Comparison of ENCODE assay signal across 15 cellular contexts in genomic region chr2:156590313-156590712, GRCh38.
DNase-seq lines count a peak whose midpoint lies in the region; ATAC-seq, FAIRE-seq and TF ChIP-seq lines count a peak whose summit lies in the region.
"Had no signal": no experiment of that assay in that cellular context is flagged by ENCODE, and none has a peak within 500 bp of the region (broad histone marks: within the 10 kb centered on the region; RNA-seq: fewer than 3 reads in every experiment).

No MANE protein-coding gene starts in this region.

- TF ChIP-seq POLR2A in GM12891 (IDR thresholded peaks at IDR 0.05; ENCODE audit: low read depth, low read length), result no peak

- no peaks in the 10 kb centered on the region for H3K9me3 Mint-ChIP-seq in brain
- H3K9me3 Mint-ChIP-seq: CD8-positive, alpha-beta memory T cell; HFFc6; IgD-negative memory B cell had no signal

- intact Hi-C loops in left lung (cut with DNase I), result no loop called here

- DNase-seq in GM12891 (ENCODE audit: insufficient read length, low spot score) (no peak), NCI-H82 (lab: John Stamatoyannopoulos, UW) (peak; percentile 88), renal cortical epithelial cell (ENCODE audit: low read depth) (peak; percentile 3), NOMO-1 treated with DMSO at 0.1 percent for 48 hours (lab: John Stamatoyannopoulos, UW; ENCODE audit: unreplicated experiment) (no peak), NCI-H510A treated with DMSO at 0.1 percent for 48 hours (lab: John Stamatoyannopoulos, UW) (no peak), left lung (no peak)
- DNase-seq: 8988T, GF-D8 had no signal

- H3K27ac Mint-ChIP-seq in brain, result peak overlapping the region; percentile 51 to 89 (median 63)
- H3K27ac Mint-ChIP-seq: HFFc6, IgD-negative memory B cell had no signal

- H3K27me3 ChIP-seq in left lung, result no peaks in the 10 kb centered on the region
- H3K27me3 ChIP-seq: BLaER1 had no signal

- H3K36me3 ChIP-seq in left lung, result no peaks in the 10 kb centered on the region
- H3K36me3 ChIP-seq: BLaER1 had no signal

- no peaks in the 10 kb centered on the region for H3K36me3 Mint-ChIP-seq in brain
- H3K36me3 Mint-ChIP-seq: IgD-negative memory B cell had no signal

- H3K27ac ChIP-seq in left lung, result no peak overlapping the region
- H3K27ac ChIP-seq: BLaER1 had no signal

- H3K4me1 ChIP-seq in left lung, result peaks cover 0 to 5% of the 10 kb centered on the region in 2 donors
- H3K4me1 ChIP-seq: BLaER1 had no signal

- ATAC-seq in GM21390 (IDR thresholded peaks at IDR 0.05; ENCODE audit: unreplicated experiment) (no peak), left lung (no peak)

- no peaks in the 10 kb centered on the region for H3K9me3 ChIP-seq in left lung
- H3K9me3 ChIP-seq: BLaER1, Caco-2 had no signal

- peak overlapping the region in 3 of 5 experiments; percentile 31 to 83 (median 70) for H3K4me3 Mint-ChIP-seq in brain
- H3K4me3 Mint-ChIP-seq: CD8-positive, alpha-beta memory T cell; HFFc6; IgD-negative memory B cell had no signal

- TF ChIP-seq CTCF in brain (conservative IDR thresholded peaks at IDR 0.05) (no peak), left lung (IDR thresholded peaks at IDR 0.05) (no peak)

- H3K27me3 Mint-ChIP-seq in brain, result peaks cover 8% of the 10 kb centered on the region
- H3K27me3 Mint-ChIP-seq: CD8-positive, alpha-beta memory T cell; IgD-negative memory B cell had no signal

- peaks cover 46% of the 10 kb centered on the region for H3K4me1 Mint-ChIP-seq in brain

- H3K4me3 ChIP-seq in left lung, result no peak overlapping the region
- H3K4me3 ChIP-seq: BLaER1 had no signal

- FAIRE-seq in GM12891 (lab: Jason Lieb, UNC), result peak; percentile 41

TF ChIP-seq in GM12891, 5 proteins besides CTCF, POLR2A, EP300 and RAD21:
- TF ChIP-seq TAF1 (IDR thresholded peaks at IDR 0.05; ENCODE audit: low read depth, low read length), result no peak
- no peak for TF ChIP-seq POU2F2 (IDR thresholded peaks at IDR 0.05; ENCODE audit: low read depth, low read length)
- TF ChIP-seq SPI1 (IDR thresholded peaks at IDR 0.05; ENCODE audit: low read depth, low read length), result no peak
- TF ChIP-seq PAX5 (IDR thresholded peaks at IDR 0.05; ENCODE audit: insufficient read depth, low read length, severe bottlenecking), result no peak
- TF ChIP-seq POLR2AphosphoS5 (IDR thresholded peaks at IDR 0.05; ENCODE audit: low read depth, low read length), result no peak
TF ChIP-seq in GM12891: peak in this region for 0.

Comparison
In these comparisons a context has a peak if more than half of its experiments do, and no peak if none do; other contexts are left out.
1. DNase-seq: peak in NCI-H82 (single experiment) and renal cortical epithelial cell (single experiment); none in GM12891 (single experiment), NOMO-1 treated with DMSO at 0.1 percent for 48 hours (single experiment), NCI-H510A treated with DMSO at 0.1 percent for 48 hours (single experiment) and left lung (0 of 2).